2 cellular contexts compared by ENCODE assay signal in the genomic region with DNA sequence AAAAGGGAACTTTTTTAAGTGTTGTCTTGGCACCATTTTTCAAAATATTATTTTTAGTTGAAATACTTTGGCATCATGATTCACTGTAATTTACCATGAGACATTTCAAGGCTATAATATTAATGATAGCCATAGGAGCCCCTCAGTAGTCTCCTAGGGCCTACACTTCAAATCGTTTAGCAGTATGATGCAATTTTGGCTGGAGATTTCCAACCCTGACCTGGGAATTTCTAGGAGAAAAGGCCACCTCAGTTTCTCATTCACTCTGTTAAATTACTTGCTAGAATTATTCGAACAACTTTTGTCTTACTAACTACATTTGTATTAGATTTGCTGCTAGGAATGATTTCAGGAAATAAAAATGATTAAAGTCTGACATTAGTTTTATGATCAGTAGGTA.
TF ChIP-seq lines count a peak whose summit lies in the region.

No MANE protein-coding gene starts in this region.

TF ChIP-seq in GM23338, 12 proteins besides CTCF, POLR2A, EP300 and RAD21:
- TF ChIP-seq, protein P1, sequence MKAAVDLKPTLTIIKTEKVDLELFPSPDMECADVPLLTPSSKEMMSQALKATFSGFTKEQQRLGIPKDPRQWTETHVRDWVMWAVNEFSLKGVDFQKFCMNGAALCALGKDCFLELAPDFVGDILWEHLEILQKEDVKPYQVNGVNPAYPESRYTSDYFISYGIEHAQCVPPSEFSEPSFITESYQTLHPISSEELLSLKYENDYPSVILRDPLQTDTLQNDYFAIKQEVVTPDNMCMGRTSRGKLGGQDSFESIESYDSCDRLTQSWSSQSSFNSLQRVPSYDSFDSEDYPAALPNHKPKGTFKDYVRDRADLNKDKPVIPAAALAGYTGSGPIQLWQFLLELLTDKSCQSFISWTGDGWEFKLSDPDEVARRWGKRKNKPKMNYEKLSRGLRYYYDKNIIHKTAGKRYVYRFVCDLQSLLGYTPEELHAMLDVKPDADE (IDR thresholded peaks at IDR 0.05) = no peak

TF ChIP-seq in H1, 55 proteins besides CTCF, POLR2A, EP300 and RAD21:
- no peak for TF ChIP-seq EZH2 (IDR thresholded peaks at IDR 0.05; ENCODE audit: low read depth, low read length, severe bottlenecking)
- no peak for TF ChIP-seq SP1 (IDR thresholded peaks at IDR 0.05; ENCODE audit: low read depth, low read length)
- TF ChIP-seq TAF7 (optimal IDR thresholded peaks at IDR 0.05; ENCODE audit: borderline replicate concordance, low read depth, low read length) = no peak
- peak; percentile 58; the same call in 1 of the 2 replicates for TF ChIP-seq CEBPB (IDR thresholded peaks at IDR 0.05; ENCODE audit: low read depth, low read length)
